In the genomic region with DNA sequence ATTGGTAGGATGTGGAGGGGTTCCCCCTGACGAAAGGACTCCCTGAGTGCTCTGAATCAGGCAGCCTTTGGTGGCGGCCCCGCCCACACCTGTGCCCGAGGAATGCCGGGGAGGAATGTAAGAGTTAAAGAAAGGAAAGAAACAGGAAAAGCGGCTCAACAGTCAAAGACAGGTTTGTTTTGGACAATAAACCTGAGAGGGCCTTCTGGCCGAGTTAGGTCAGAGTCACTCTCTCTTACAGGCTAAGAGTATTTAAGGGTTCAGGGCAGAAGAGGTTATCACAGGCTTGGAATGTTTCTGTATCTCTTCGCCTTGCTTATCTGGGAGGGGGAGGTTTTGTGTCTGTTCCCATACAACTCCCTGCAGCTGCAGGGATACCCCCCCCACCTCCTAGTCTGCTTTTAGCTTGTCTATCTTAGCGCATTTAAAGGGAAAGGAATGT, we compare ENCODE assay signal across 13 cellular contexts. TPM values are rescaled to one million over a fixed set of nuclear protein-coding genes. Genes with fewer than 3 reads are reported as not detected.
DNase-seq lines count a peak whose midpoint lies in the region; ATAC-seq, FAIRE-seq and TF ChIP-seq lines count a peak whose summit lies in the region.
"Had no signal": no experiment of that assay in that cellular context is flagged by ENCODE, and none has a peak within 500 bp of the region (broad histone marks: within the 10 kb centered on the region; RNA-seq: fewer than 3 reads in every experiment).

No MANE protein-coding gene starts in this region.

- no peak overlapping the region for H2AFZ ChIP-seq in SK-N-SH (ENCODE audit: low read depth)

- TF ChIP-seq CTCF in uterus (IDR thresholded peaks at IDR 0.05) (no peak), SK-N-SH (IDR thresholded peaks at IDR 0.05) (no peak)

- TF ChIP-seq EP300 in SK-N-SH (IDR thresholded peaks at IDR 0.05; ENCODE audit: borderline replicate concordance in 1 of 2, low read depth in 1 of 2, low read length in 1 of 2) = no peak

- no peak overlapping the region for H3K9ac ChIP-seq in SK-N-SH

- no peak for TF ChIP-seq RAD21 in SK-N-SH (IDR thresholded peaks at IDR 0.05; ENCODE audit: low read length)

- intact Hi-C loops in Right ventricle myocardium superior (cut with DNase I) = no loop called here
- intact Hi-C loops in cardiac septum (cut with DNase I) = no loop called here
- intact Hi-C loops in left cardiac atrium (cut with DNase I) = no loop called here
- intact Hi-C loops in uterus (cut with DNase I; ENCODE audit: low total_unique reads) = no loop called here

- ATAC-seq in Right ventricle myocardium superior (ENCODE audit: poor library complexity) = peak; percentile 15
- ATAC-seq in left cardiac atrium = peak; percentile 45 to 56
- no peak for ATAC-seq in HG02870 (IDR thresholded peaks at IDR 0.05; ENCODE audit: unreplicated experiment)
- ATAC-seq: naive thymus-derived CD8-positive, alpha-beta T cell had no signal

- H3F3A ChIP-seq in SK-N-SH (replicated peaks; ENCODE audit: insufficient read depth) = no peaks in the 10 kb centered on the region

- H3K4me2 ChIP-seq in SK-N-SH = no peak overlapping the region

- no peak for FAIRE-seq in frontal cortex (lab: Jason Lieb, UNC)

- no peaks in the 10 kb centered on the region for H4K20me1 ChIP-seq in SK-N-SH (ENCODE audit: insufficient read depth)

- DNase-seq in Right ventricle myocardium superior (no peak), cardiac septum (ENCODE audit: low spot score) (no peak), left cardiac atrium (no peak), uterus (no peak), frontal cortex (ENCODE audit: low spot score in 2 of 2) (no peak), SK-N-SH (no peak)
- DNase-seq: activated CD4-positive, alpha-beta T cell treated with anti-CD3 and anti-CD28 coated beads for 4 hours; COR-L47; NCI-H2107 had no signal

- POLR2A ChIA-PET in SK-N-SH (lab: Yijun Ruan, JAX) = interaction anchor here (2.0 kb wide), 1 partner anchor 9 kb away, joined by 8 read pairs; no protein-coding TSS in a partner anchor

- peaks cover 72% of the 10 kb centered on the region for H3K36me3 ChIP-seq in mesodermal cell (ENCODE audit: control insufficient read depth, insufficient read depth, low read length)
- H3K36me3 ChIP-seq in uterus = no peaks in the 10 kb centered on the region
- H3K36me3 ChIP-seq in SK-N-SH (replicated peaks in 1 of 2; ENCODE audit: control insufficient read depth in 1 of 2, insufficient read depth in 2 of 2, low read length in 1 of 2) = peaks cover 52 to 56% of the 10 kb centered on the region in 2 experiments

- H3K4me1 ChIP-seq in mesodermal cell (ENCODE audit: control insufficient read depth, insufficient read depth, low read length, poor library complexity, severe bottlenecking) (peaks cover 35% of the 10 kb centered on the region), uterus (peaks cover 0 to 7% of the 10 kb centered on the region in 2 donors), SK-N-SH (ENCODE audit: control insufficient read depth in 1 of 2, insufficient read depth in 2 of 2, low read depth in 1 of 2, low read length in 1 of 2) (peaks cover 0 to 14% of the 10 kb centered on the region in 2 experiments; a peak in 2 of 4 replicates)
- H3K4me1 ChIP-seq: tibial nerve had no signal

- CTCF ChIA-PET in SK-N-SH (lab: Yijun Ruan, JAX) = interaction anchor here (1.4 to 1.6 kb wide), 2 partner anchors 93 to 391 kb away, joined by 4 to 6 read pairs; no protein-coding TSS in a partner anchor

- H3K79me2 ChIP-seq in SK-N-SH (ENCODE audit: insufficient read depth) = no peaks in the 10 kb centered on the region; the same call in 1 of the 2 replicates

- H3K27me3 ChIP-seq in uterus (no peaks in the 10 kb centered on the region), SK-N-SH (ENCODE audit: insufficient read depth) (no peaks in the 10 kb centered on the region)
- H3K27me3 ChIP-seq: tibial nerve had no signal

- no peak for TF ChIP-seq POLR2A in uterus (IDR thresholded peaks at IDR 0.05)

- H3K4me3 ChIP-seq in mesodermal cell (ENCODE audit: extremely low read depth, insufficient read depth, low read length, poor library complexity, severe bottlenecking) (no peak overlapping the region), uterus (no peak overlapping the region), SK-N-SH (ENCODE audit: low read depth in 2 of 2, low read length in 1 of 2) (no peak overlapping the region)
- H3K4me3 ChIP-seq: tibial nerve had no signal

- no peaks in the 10 kb centered on the region for H3K9me3 ChIP-seq in mesodermal cell (ENCODE audit: control insufficient read depth, low read length)
- no peaks in the 10 kb centered on the region for H3K9me3 ChIP-seq in uterus
- peaks cover 4% of the 10 kb centered on the region; the same call in 1 of the 2 replicates for H3K9me3 ChIP-seq in SK-N-SH

- H3K9me2 ChIP-seq in SK-N-SH = no peaks in the 10 kb centered on the region

- peak overlapping the region; percentile 93 for H3K27ac ChIP-seq in mesodermal cell (ENCODE audit: low read depth, low read length, severe bottlenecking)
- H3K27ac ChIP-seq in uterus = peak overlapping the region; percentile 59 to 66
- H3K27ac ChIP-seq in SK-N-SH (ENCODE audit: low read depth in 2 of 2, low read length in 1 of 2) = no peak overlapping the region
- H3K27ac ChIP-seq: tibial nerve had no signal

- WGBS in mesodermal cell (ENCODE audit: insufficient coverage in 2 of 2), 2 experiments = 39% methylated on average over 7 to 8 of the region's 9 CpGs
- 94% methylated on average over 9 of the region's 9 CpGs for WGBS in SK-N-SH (ENCODE audit: low lambda C conversion rate)

TF ChIP-seq in SK-N-SH, 30 proteins besides CTCF, POLR2A, EP300 and RAD21 (continues in another document):
- TF ChIP-seq, protein P1, sequence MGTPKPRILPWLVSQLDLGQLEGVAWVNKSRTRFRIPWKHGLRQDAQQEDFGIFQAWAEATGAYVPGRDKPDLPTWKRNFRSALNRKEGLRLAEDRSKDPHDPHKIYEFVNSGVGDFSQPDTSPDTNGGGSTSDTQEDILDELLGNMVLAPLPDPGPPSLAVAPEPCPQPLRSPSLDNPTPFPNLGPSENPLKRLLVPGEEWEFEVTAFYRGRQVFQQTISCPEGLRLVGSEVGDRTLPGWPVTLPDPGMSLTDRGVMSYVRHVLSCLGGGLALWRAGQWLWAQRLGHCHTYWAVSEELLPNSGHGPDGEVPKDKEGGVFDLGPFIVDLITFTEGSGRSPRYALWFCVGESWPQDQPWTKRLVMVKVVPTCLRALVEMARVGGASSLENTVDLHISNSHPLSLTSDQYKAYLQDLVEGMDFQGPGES (IDR thresholded peaks at IDR 0.05; ENCODE audit: low read depth, low read length) = no peak
- no peak for TF ChIP-seq USF1 (IDR thresholded peaks at IDR 0.05; ENCODE audit: borderline replicate concordance, low read depth)
- no peak for TF ChIP-seq EZH2phosphoT487 (IDR thresholded peaks at IDR 0.05; ENCODE audit: borderline replicate concordance, low read depth)
- TF ChIP-seq CHD2 (IDR thresholded peaks at IDR 0.05; ENCODE audit: low read length, partially characterized antibody) = no peak
- TF ChIP-seq NFIC (IDR thresholded peaks at IDR 0.05; ENCODE audit: borderline replicate concordance) = no peak
- TF ChIP-seq RFX5 (IDR thresholded peaks at IDR 0.05; ENCODE audit: low read length) = no peak
- TF ChIP-seq, protein P2, sequence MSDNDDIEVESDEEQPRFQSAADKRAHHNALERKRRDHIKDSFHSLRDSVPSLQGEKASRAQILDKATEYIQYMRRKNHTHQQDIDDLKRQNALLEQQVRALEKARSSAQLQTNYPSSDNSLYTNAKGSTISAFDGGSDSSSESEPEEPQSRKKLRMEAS (IDR thresholded peaks at IDR 0.05; ENCODE audit: low read depth) = no peak

RNA-seq across cellular contexts. Expression of gene DYNLT1, which starts 32.9 kb away (rescaled TPM):
- total RNA-seq in Right ventricle myocardium superior (128 TPM), cardiac septum (131 TPM), left cardiac atrium (10 to 100 TPM; 73.6 to 90.6 TPM), uterus (100 to 1,000 TPM in 3 of 4 donors, 10 to 100 TPM in 1; 68.2 to 134 (median 114) TPM), frontal cortex (62.8 TPM)
- polyA plus RNA-seq in mesodermal cell (2013, experiment 1 of 2) = 238 TPM
- polyA plus RNA-seq in mesodermal cell (2013, experiment 2 of 2) = 257 TPM
- 306 and 390 TPM in 2 replicates for polyA plus RNA-seq in SK-N-SH (2012; rRNA removed)
- 392 and 450 TPM in 2 replicates for polyA plus RNA-seq in SK-N-SH (2012; cell fraction: cytosol; rRNA removed)
- 181 and 247 TPM in 2 replicates for polyA plus RNA-seq in SK-N-SH (2012; cell fraction: nucleus; rRNA removed)

RNA-seq across cellular contexts. Expression of gene SYTL3, which starts 38.2 kb away (rescaled TPM):
- 11.7 TPM for total RNA-seq in Right ventricle myocardium superior
- total RNA-seq in cardiac septum = 5.7 TPM
- total RNA-seq in left cardiac atrium = 1 to 10 TPM; 3.7 to 4.4 TPM
- 1.5 TPM for polyA plus RNA-seq in mesodermal cell (2013, experiment 1 of 2)
- 1.0 TPM for polyA plus RNA-seq in mesodermal cell (2013, experiment 2 of 2)
- total RNA-seq in uterus = 10 to 100 TPM in 1 of 4 donors, 1 to 10 TPM in 2, under 1 TPM in 1; 0.51 to 12.4 (median 3.3) TPM
- 2.0 TPM for total RNA-seq in frontal cortex
- 2.0 and 2.3 TPM in 2 replicates for polyA plus RNA-seq in SK-N-SH (2012; rRNA removed)
- polyA plus RNA-seq in SK-N-SH (2012; cell fraction: cytosol; rRNA removed) = 1.6 and 1.9 TPM in 2 replicates
- 3.5 and 5.0 TPM in 2 replicates for polyA plus RNA-seq in SK-N-SH (2012; cell fraction: nucleus; rRNA removed)

RNA-seq across cellular contexts. Expression of gene TMEM181, which starts 51.7 kb away (rescaled TPM):
- 8.8 TPM for total RNA-seq in Right ventricle myocardium superior
- total RNA-seq in cardiac septum = 10.6 TPM
- 10 to 100 TPM; 12.5 to 13.8 TPM for total RNA-seq in left cardiac atrium
- polyA plus RNA-seq in mesodermal cell (2013, experiment 1 of 2) = 23.3 TPM
- polyA plus RNA-seq in mesodermal cell (2013, experiment 2 of 2) = 23.1 TPM
- total RNA-seq in uterus = 10 to 100 TPM; 17.6 to 36.6 (median 28.8) TPM
- total RNA-seq in frontal cortex = 64.0 TPM
- polyA plus RNA-seq in SK-N-SH (2012; rRNA removed) = 19.5 and 29.5 TPM in 2 replicates
- 28.2 and 28.3 TPM in 2 replicates for polyA plus RNA-seq in SK-N-SH (2012; cell fraction: cytosol; rRNA removed)
- polyA plus RNA-seq in SK-N-SH (2012; cell fraction: nucleus; rRNA removed) = 13.8 and 24.6 TPM in 2 replicates

Comparison
In these comparisons a context has a peak if more than half of its experiments do, and no peak if none do; other contexts are left out.
1. H3K27ac ChIP-seq: peak in mesodermal cell (single experiment) and uterus (2 of 2); none in SK-N-SH (0 of 2).